Comparison of ENCODE assay signal across 8 cellular contexts in genomic region chr1:42680921-42681683, GRCh38. TPM values are rescaled to one million over a fixed set of nuclear protein-coding genes. Genes with fewer than 3 reads are reported as not detected.
DNase-seq lines count a peak whose midpoint lies in the region; ATAC-seq and TF ChIP-seq lines count a peak whose summit lies in the region.

No MANE protein-coding gene starts in this region.

- peak; percentile 30 for DNase-seq in EH (ENCODE audit: low read depth)
- peak; percentile 26 for DNase-seq in activated CD4-positive, alpha-beta memory T cell treated with anti-CD3 and anti-CD28 coated beads for 36 hours
- DNase-seq in fibroblast of mammary gland (ENCODE audit: low read depth), result peak; percentile 33
- DNase-seq in neuronal stem cell (ENCODE audit: low spot score), result no peak

- peaks cover 29% of the 10 kb centered on the region for H3K36me3 Mint-ChIP-seq in activated CD4-positive, alpha-beta memory T cell treated with anti-CD3 and anti-CD28 coated beads for 36 hours

- no peak for ATAC-seq in HG02678 (IDR thresholded peaks at IDR 0.05; ENCODE audit: unreplicated experiment)
- no peak for ATAC-seq in HG03354 (IDR thresholded peaks at IDR 0.05; ENCODE audit: poor library complexity, severe bottlenecking, unreplicated experiment)
- no peak for ATAC-seq in HG02798 (IDR thresholded peaks at IDR 0.05; ENCODE audit: poor library complexity, unreplicated experiment)

- peak overlapping the region; percentile 90 for H2AFZ ChIP-seq in neuronal stem cell (ENCODE audit: low read length)

- no peaks in the 10 kb centered on the region for H3K27me3 ChIP-seq in neuronal stem cell (ENCODE audit: control insufficient read depth in 3 of 3, insufficient read depth in 3 of 3, low read depth in 1 of 3, low read length in 3 of 3)

- H3K27ac Mint-ChIP-seq in activated CD4-positive, alpha-beta memory T cell treated with anti-CD3 and anti-CD28 coated beads for 36 hours, result peak overlapping the region; percentile 97

- POLR2A ChIA-PET in activated CD4-positive, alpha-beta memory T cell treated with anti-CD3 and anti-CD28 coated beads for 36 hours (lab: Charles Lee), result interaction anchor here (1.3 to 4.4 kb wide), 7 partner anchors 11 to 86 kb away, joined by 3 to 32 read pairs (median 9); partner anchors contain the start of genes C1orf50 and P3H1

- no peak overlapping the region for H4K8ac ChIP-seq in neuronal stem cell (ENCODE audit: low read depth, low read length)

- H3K4ac ChIP-seq in neuronal stem cell (ENCODE audit: low read length), result no peak overlapping the region

- no peak overlapping the region for H2AK5ac ChIP-seq in neuronal stem cell (ENCODE audit: low read depth, low read length)

- H3K9me3 ChIP-seq in KOPT-K1 (ENCODE audit: insufficient read depth, low read length, poor library complexity, severe bottlenecking) (no peaks in the 10 kb centered on the region), neuronal stem cell (replicated peaks in 1 of 2; ENCODE audit: control insufficient read depth in 2 of 2, insufficient read depth in 1 of 2, low read depth in 1 of 2, low read length in 2 of 2) (no peaks in the 10 kb centered on the region)

- CTCF ChIA-PET in activated CD4-positive, alpha-beta memory T cell treated with anti-CD3 and anti-CD28 coated beads for 36 hours (lab: Charles Lee), result interaction anchor here (0.6 to 2.5 kb wide), 4 partner anchors 20 to 103 kb away, joined by 3 to 8 read pairs (median 5); partner anchors contain the start of gene PPIH

- H3K14ac ChIP-seq in neuronal stem cell (ENCODE audit: low read length), result no peak overlapping the region

- intact Hi-C loops in activated CD4-positive, alpha-beta memory T cell treated with anti-CD3 and anti-CD28 coated beads for 36 hours (cut with micrococcal nuclease), result loop anchor here (1.0 to 5.0 kb wide), 3 partner anchors 20 to 241 kb away; partner anchors contain the start of genes PPCS and ZMYND12

- H3K4me1 Mint-ChIP-seq in activated CD4-positive, alpha-beta memory T cell treated with anti-CD3 and anti-CD28 coated beads for 36 hours (ENCODE audit: low read depth), result peaks cover 37% of the 10 kb centered on the region

- no peak overlapping the region for H3K9ac ChIP-seq in neuronal stem cell (ENCODE audit: low read depth, low read length, poor library complexity)

- no peaks in the 10 kb centered on the region for H3K27me3 Mint-ChIP-seq in activated CD4-positive, alpha-beta memory T cell treated with anti-CD3 and anti-CD28 coated beads for 36 hours

- H3K23ac ChIP-seq in neuronal stem cell (ENCODE audit: low read depth, low read length, poor library complexity), result no peak overlapping the region

- no peak overlapping the region for H2BK15ac ChIP-seq in neuronal stem cell (ENCODE audit: low read length)

- H2BK5ac ChIP-seq in neuronal stem cell (ENCODE audit: low read length), result no peak overlapping the region

- peak overlapping the region; percentile 83 for H3K4me2 ChIP-seq in neuronal stem cell (ENCODE audit: insufficient read depth, low read length, poor library complexity, severe bottlenecking)

- H3K27ac ChIP-seq in KOPT-K1 (ENCODE audit: low read depth, low read length, poor library complexity, severe bottlenecking), result peak overlapping the region; percentile 92
- H3K27ac ChIP-seq in neuronal stem cell (replicated peaks; ENCODE audit: low read length), result no peak overlapping the region

- H3K4me1 ChIP-seq in neuronal stem cell (ENCODE audit: control insufficient read depth in 2 of 2, insufficient read depth in 1 of 2, low read depth in 1 of 2, low read length in 2 of 2), result peaks cover 8 to 23% of the 10 kb centered on the region in 2 donors

- H3K79me1 ChIP-seq in neuronal stem cell (ENCODE audit: low read depth, low read length), result no peaks in the 10 kb centered on the region

- H4K91ac ChIP-seq in neuronal stem cell (ENCODE audit: low read depth, low read length, poor library complexity), result no peak overlapping the region

- no peak for TF ChIP-seq CTCF in fibroblast of mammary gland (conservative IDR thresholded peaks at IDR 0.05; ENCODE audit: control insufficient read depth, insufficient read depth, low read depth, low read length)

- H3K4me3 ChIP-seq in fibroblast of mammary gland (ENCODE audit: control insufficient read depth, low read depth, low read length), result peak overlapping the region; percentile 88
- peak overlapping the region; percentile 68 to 85 for H3K4me3 ChIP-seq in neuronal stem cell (ENCODE audit: low read length in 2 of 2)

- no peak overlapping the region for H2BK12ac ChIP-seq in neuronal stem cell (ENCODE audit: low read length)

- no peaks in the 10 kb centered on the region for H3K9me3 Mint-ChIP-seq in activated CD4-positive, alpha-beta memory T cell treated with anti-CD3 and anti-CD28 coated beads for 36 hours

- peak overlapping the region; percentile 93 for H3K4me3 Mint-ChIP-seq in activated CD4-positive, alpha-beta memory T cell treated with anti-CD3 and anti-CD28 coated beads for 36 hours

- no CpG with 5 or more reads among the region's 18 CpGs for WGBS in neuronal stem cell (ENCODE audit: extremely low coverage in 2 of 2, insufficient read length in 2 of 2, insufficient replicate concordance in 1 of 2), 2 donors

- no peak overlapping the region for H3K18ac ChIP-seq in neuronal stem cell (ENCODE audit: low read length)

- H2BK120ac ChIP-seq in neuronal stem cell (ENCODE audit: low read depth, low read length), result no peak overlapping the region

- H3K36me3 ChIP-seq in KOPT-K1 (ENCODE audit: insufficient read depth, low read length), result peaks cover 44% of the 10 kb centered on the region
- peaks cover 10 to 40% of the 10 kb centered on the region in 2 donors for H3K36me3 ChIP-seq in neuronal stem cell (replicated peaks in 1 of 2; ENCODE audit: control insufficient read depth in 2 of 2, insufficient read depth in 2 of 2, low read length in 2 of 2)

RNA-seq across cellular contexts. Expression of gene YBX1, which starts 1.1 kb away (rescaled TPM):
- 1,000 to 10,000 TPM; 1,101 to 1,134 TPM for total RNA-seq in activated CD4-positive, alpha-beta memory T cell treated with anti-CD3 and anti-CD28 coated beads for 36 hours
- polyA plus RNA-seq in neuronal stem cell (2013, experiment 1 of 2), result 1,990 TPM
- 1,985 TPM for polyA plus RNA-seq in neuronal stem cell (2013, experiment 2 of 2)

RNA-seq across cellular contexts. Expression of gene PPIH, which starts 22.9 kb away (rescaled TPM):
- total RNA-seq in activated CD4-positive, alpha-beta memory T cell treated with anti-CD3 and anti-CD28 coated beads for 36 hours, result 10 to 100 TPM; 91.0 to 94.0 TPM
- polyA plus RNA-seq in neuronal stem cell (2013, experiment 1 of 2), result 106 TPM
- 102 TPM for polyA plus RNA-seq in neuronal stem cell (2013, experiment 2 of 2)

RNA-seq across cellular contexts. Expression of gene CLDN19, which starts 58.9 kb away (rescaled TPM):
- total RNA-seq in activated CD4-positive, alpha-beta memory T cell treated with anti-CD3 and anti-CD28 coated beads for 36 hours, result not detected
- polyA plus RNA-seq in neuronal stem cell (2013, experiment 1 of 2), result 2.4 TPM
- 2.7 TPM for polyA plus RNA-seq in neuronal stem cell (2013, experiment 2 of 2)
